Comparison of ENCODE assay signal across 8 cellular contexts in genomic region chr1:208086116-208086515, GRCh38.
DNase-seq lines count a peak whose midpoint lies in the region; ATAC-seq and TF ChIP-seq lines count a peak whose summit lies in the region.

No MANE protein-coding gene starts in this region.

- POLR2A ChIA-PET in SK-N-SH (lab: Yijun Ruan, JAX) = no interaction called here

- no peak overlapping the region; a peak in 1 of 4 replicates for H3K4me3 ChIP-seq in SK-N-SH (ENCODE audit: low read depth in 2 of 2, low read length in 1 of 2)
- H3K4me3 ChIP-seq in fibroblast of villous mesenchyme (ENCODE audit: low read depth, low read length) = peak overlapping the region; percentile 35

- peaks cover 26 to 75% of the 10 kb centered on the region in 2 experiments for H3K4me1 ChIP-seq in SK-N-SH (ENCODE audit: control insufficient read depth in 1 of 2, insufficient read depth in 2 of 2, low read depth in 1 of 2, low read length in 1 of 2)

- DNase-seq in SK-N-SH (no peak), T-helper 17 cell (no peak), fibroblast of villous mesenchyme (ENCODE audit: low read depth) (no peak), NAMALWA (ENCODE audit: low spot score) (no peak), COLO829 (ENCODE audit: low spot score) (no peak)
- DNase-seq in stimulated activated effector memory CD8-positive, alpha-beta T cell treated with anti-CD3 and anti-CD28 coated beads, Interleukin-12 subunit alpha, Interleukin-12 subunit beta, amount 100 ng/mL, for 72 hours (ENCODE audit: low spot score in 2 of 2) = no peak
- no peak for DNase-seq in activated CD4-positive, alpha-beta T cell treated with anti-CD3 and anti-CD28 coated beads for 4 hours

- H3K27me3 Mint-ChIP-seq in T-helper 17 cell = peaks cover 11% of the 10 kb centered on the region

- WGBS in SK-N-SH (ENCODE audit: low lambda C conversion rate) = 94% methylated on average over 1 of the region's 2 CpGs

- H3F3A ChIP-seq in SK-N-SH (replicated peaks; ENCODE audit: insufficient read depth) = no peaks in the 10 kb centered on the region

- H3K27me3 ChIP-seq in SK-N-SH (ENCODE audit: insufficient read depth) = no peaks in the 10 kb centered on the region

- H3K36me3 ChIP-seq in SK-N-SH (replicated peaks in 1 of 2; ENCODE audit: control insufficient read depth in 1 of 2, insufficient read depth in 2 of 2, low read length in 1 of 2) = peaks cover 28 to 70% of the 10 kb centered on the region in 2 experiments

- no peak for TF ChIP-seq EP300 in SK-N-SH (IDR thresholded peaks at IDR 0.05; ENCODE audit: borderline replicate concordance in 1 of 2, low read depth in 1 of 2, low read length in 1 of 2)

- H3K9ac ChIP-seq in SK-N-SH = 0 out of 2 replicates have a peak overlapping the region, but pooled peaks have one; percentile 10

- peak overlapping the region; percentile 40 to 74; a peak in 2 of 4 replicates for H3K27ac ChIP-seq in SK-N-SH (ENCODE audit: low read depth in 2 of 2, low read length in 1 of 2)

- no peaks in the 10 kb centered on the region for H3K79me2 ChIP-seq in SK-N-SH (ENCODE audit: insufficient read depth)

- peaks cover 18% of the 10 kb centered on the region for H3K4me1 Mint-ChIP-seq in T-helper 17 cell
- peaks cover 15% of the 10 kb centered on the region for H3K4me1 Mint-ChIP-seq in stimulated activated effector memory CD8-positive, alpha-beta T cell treated with anti-CD3 and anti-CD28 coated beads, Interleukin-12 subunit alpha, Interleukin-12 subunit beta, amount 100 ng/mL, for 72 hours

- H3K4me2 ChIP-seq in SK-N-SH = peak overlapping the region; percentile 53

- no peaks in the 10 kb centered on the region for H3K9me3 ChIP-seq in SK-N-SH
- H3K9me3 ChIP-seq in T-helper 17 cell (ENCODE audit: control insufficient read depth, low read length, poor library complexity, severe bottlenecking) = no peaks in the 10 kb centered on the region

- no peak for ATAC-seq in SK-N-SH treated with all-trans-retinoic acid at 6 μM for 48 hours
- no peak for ATAC-seq in T-helper 17 cell
- no peak for ATAC-seq in stimulated activated effector memory CD8-positive, alpha-beta T cell treated with anti-CD3 and anti-CD28 coated beads, Interleukin-12 subunit alpha, Interleukin-12 subunit beta, amount 100 ng/mL, for 72 hours

- no peaks in the 10 kb centered on the region for H3K9me3 Mint-ChIP-seq in stimulated activated effector memory CD8-positive, alpha-beta T cell treated with anti-CD3 and anti-CD28 coated beads, Interleukin-12 subunit alpha, Interleukin-12 subunit beta, amount 100 ng/mL, for 72 hours

- TF ChIP-seq CTCF in SK-N-SH (IDR thresholded peaks at IDR 0.05) (no peak), fibroblast of villous mesenchyme (IDR thresholded peaks at IDR 0.05; ENCODE audit: insufficient read depth, low read depth, low read length) (no peak)

- peak overlapping the region; percentile 72 for H3K4me3 Mint-ChIP-seq in T-helper 17 cell
- H3K4me3 Mint-ChIP-seq in stimulated activated effector memory CD8-positive, alpha-beta T cell treated with anti-CD3 and anti-CD28 coated beads, Interleukin-12 subunit alpha, Interleukin-12 subunit beta, amount 100 ng/mL, for 72 hours = peak overlapping the region; percentile 59

- H3K27ac Mint-ChIP-seq in T-helper 17 cell = peak overlapping the region; percentile 88
- H3K27ac Mint-ChIP-seq in stimulated activated effector memory CD8-positive, alpha-beta T cell treated with anti-CD3 and anti-CD28 coated beads, Interleukin-12 subunit alpha, Interleukin-12 subunit beta, amount 100 ng/mL, for 72 hours = peak overlapping the region; percentile 79

- H3K36me3 Mint-ChIP-seq in T-helper 17 cell (ENCODE audit: low read depth) = peaks cover 4% of the 10 kb centered on the region
- peaks cover 6% of the 10 kb centered on the region for H3K36me3 Mint-ChIP-seq in stimulated activated effector memory CD8-positive, alpha-beta T cell treated with anti-CD3 and anti-CD28 coated beads, Interleukin-12 subunit alpha, Interleukin-12 subunit beta, amount 100 ng/mL, for 72 hours

- no peak overlapping the region for H2AFZ ChIP-seq in SK-N-SH (ENCODE audit: low read depth)

- CTCF ChIA-PET in SK-N-SH (lab: Yijun Ruan, JAX) = interaction anchor here (0.9 to 1.2 kb wide), 7 partner anchors 24 to 202 kb away, joined by 3 to 7 read pairs (median 4); no protein-coding TSS in a partner anchor

- TF ChIP-seq RAD21 in SK-N-SH (IDR thresholded peaks at IDR 0.05; ENCODE audit: low read length) = no peak

- no peaks in the 10 kb centered on the region for H3K9me2 ChIP-seq in SK-N-SH

- no peaks in the 10 kb centered on the region for H4K20me1 ChIP-seq in SK-N-SH (ENCODE audit: insufficient read depth)

TF ChIP-seq in SK-N-SH, 30 proteins besides CTCF, POLR2A, EP300 and RAD21 (continues in another document):
- no peak for TF ChIP-seq JUND (IDR thresholded peaks at IDR 0.05)
- TF ChIP-seq FOXJ3 (CRISPR knock-in tag; IDR thresholded peaks at IDR 0.05) = no peak
- TF ChIP-seq ZBTB33 (IDR thresholded peaks at IDR 0.05; ENCODE audit: borderline replicate concordance, low read depth) = no peak
- no peak for TF ChIP-seq PBX3 (IDR thresholded peaks at IDR 0.05)
- no peak for TF ChIP-seq TAF1 (IDR thresholded peaks at IDR 0.05; ENCODE audit: borderline replicate concordance, low read depth, low read length)
- no peak for TF ChIP-seq ELF1 (IDR thresholded peaks at IDR 0.05)
- TF ChIP-seq TEAD4 (IDR thresholded peaks at IDR 0.05; ENCODE audit: borderline replicate concordance, insufficient read depth) = no peak
- no peak for TF ChIP-seq TCF12 (IDR thresholded peaks at IDR 0.05)
- TF ChIP-seq RXRA (IDR thresholded peaks at IDR 0.05; ENCODE audit: borderline replicate concordance, low read depth) = no peak
- no peak for TF ChIP-seq SMC3 (IDR thresholded peaks at IDR 0.05; ENCODE audit: low read depth, low read length)
- TF ChIP-seq FOXM1 (IDR thresholded peaks at IDR 0.05; ENCODE audit: low read depth) = no peak

TF ChIP-seq in SK-N-SH treated with all-trans-retinoic acid at 6 μM for 48 hours, 23 proteins besides CTCF, POLR2A, EP300 and RAD21 (continues in another document):
- no peak for TF ChIP-seq PPARA (CRISPR knock-in tag; IDR thresholded peaks at IDR 0.05; ENCODE audit: borderline replicate concordance)
- TF ChIP-seq ESRRG (CRISPR knock-in tag; IDR thresholded peaks at IDR 0.05) = no peak
- TF ChIP-seq TCF4 (CRISPR knock-in tag; IDR thresholded peaks at IDR 0.05; ENCODE audit: borderline replicate concordance) = no peak
- TF ChIP-seq ARNTL (CRISPR knock-in tag; IDR thresholded peaks at IDR 0.05; ENCODE audit: borderline replicate concordance, low read depth) = no peak
- TF ChIP-seq PATZ1 (CRISPR knock-in tag; IDR thresholded peaks at IDR 0.05; ENCODE audit: borderline replicate concordance) = no peak
- no peak for TF ChIP-seq GLIS3 (CRISPR knock-in tag; IDR thresholded peaks at IDR 0.05)
- TF ChIP-seq ZC3H10 (CRISPR knock-in tag; IDR thresholded peaks at IDR 0.05) = no peak
- TF ChIP-seq ZFP3 (CRISPR knock-in tag; IDR thresholded peaks at IDR 0.05) = no peak
- no peak for TF ChIP-seq RARB (CRISPR knock-in tag; IDR thresholded peaks at IDR 0.05)
- TF ChIP-seq BACH2 (CRISPR knock-in tag; IDR thresholded peaks at IDR 0.05; ENCODE audit: borderline replicate concordance) = no peak
- TF ChIP-seq CREB5 (CRISPR knock-in tag; IDR thresholded peaks at IDR 0.05; ENCODE audit: low read depth) = no peak
- TF ChIP-seq TOX (CRISPR knock-in tag; IDR thresholded peaks at IDR 0.05; ENCODE audit: borderline replicate concordance) = no peak
- TF ChIP-seq POU6F1 (CRISPR knock-in tag; IDR thresholded peaks at IDR 0.05; ENCODE audit: borderline replicate concordance, low read depth) = no peak
- TF ChIP-seq ZNF565 (CRISPR knock-in tag; conservative IDR thresholded peaks at IDR 0.05; ENCODE audit: low read depth) = no peak
